Comparison of ENCODE assay signal across 7 cellular contexts in the genomic region with DNA sequence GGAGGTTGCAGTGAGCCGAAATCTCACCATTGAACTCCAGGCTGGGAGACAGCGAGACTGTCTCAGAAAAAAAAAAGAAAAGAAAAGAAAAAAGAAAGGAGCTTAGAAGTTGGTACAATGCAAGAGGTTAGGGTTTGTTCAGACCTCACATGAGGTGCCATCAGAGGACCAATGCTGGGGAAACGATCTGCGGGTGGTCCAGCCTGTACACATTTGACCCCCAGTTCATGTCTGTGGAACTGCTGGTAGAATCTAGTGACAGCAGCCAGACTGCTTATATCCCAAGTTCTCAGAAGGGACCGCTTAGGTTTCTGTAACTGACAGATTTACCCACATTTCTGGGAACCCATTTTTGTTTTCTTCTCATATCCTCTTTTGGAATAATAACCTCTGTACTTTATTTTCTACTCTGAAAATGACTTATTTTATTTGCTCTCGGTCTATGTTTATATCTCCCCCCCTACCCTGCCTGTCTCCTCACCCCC. TPM values are rescaled to one million over a fixed set of nuclear protein-coding genes. Genes with fewer than 3 reads are reported as not detected.
DNase-seq lines count a peak whose midpoint lies in the region; ATAC-seq and TF ChIP-seq lines count a peak whose summit lies in the region.

No MANE protein-coding gene starts in this region.

- H3K4me1 ChIP-seq in HCT116 (ENCODE audit: control insufficient read depth in 1 of 2, insufficient read depth in 2 of 2, low read length in 2 of 2) (peaks cover 37 to 57% of the 10 kb centered on the region in 2 experiments), spleen (peaks cover 36 to 88% (median 62%) of the 10 kb centered on the region in 6 donors)

- POLR2A ChIA-PET in HCT116 (lab: Charles Lee): interaction anchor here (0.7 to 1.7 kb wide), 6 partner anchors 9 to 64 kb away, joined by 3 to 6 read pairs (median 4); partner anchors contain the start of genes DHX16, MDC1, MRPS18B and NRM

- TF ChIP-seq RAD21 in HCT116 (IDR thresholded peaks at IDR 0.05; ENCODE audit: low read depth): no peak

- WGBS in spleen, 5 donors: 20 to 36% (median 28%) methylated on average over 6 of the region's 6 CpGs

- no peak overlapping the region for H2AFZ ChIP-seq in HCT116 (ENCODE audit: low read depth, low read length, poor library complexity, severe bottlenecking)

- no peaks in the 10 kb centered on the region for H4K20me1 ChIP-seq in HCT116 (ENCODE audit: insufficient read depth)

- peaks cover 3 to 14% of the 10 kb centered on the region in 2 experiments; a peak in 3 of 4 replicates for H3K36me3 ChIP-seq in HCT116 (ENCODE audit: control insufficient read depth in 1 of 2, insufficient read depth in 2 of 2, low read length in 2 of 2)
- peaks cover 79% of the 10 kb centered on the region for H3K36me3 ChIP-seq in WERI-Rb-1
- peaks cover 2 to 61% (median 44%) of the 10 kb centered on the region in 6 donors for H3K36me3 ChIP-seq in spleen

- TF ChIP-seq POLR2A in HCT116 (IDR thresholded peaks at IDR 0.05; ENCODE audit: borderline replicate concordance, extremely low read depth, insufficient read depth, insufficient read length): no peak
- TF ChIP-seq POLR2A in spleen (IDR thresholded peaks at IDR 0.05): no peak

- no peak for TF ChIP-seq CTCF in HCT116 (IDR thresholded peaks at IDR 0.05 in 2 of 3, conservative IDR thresholded peaks at IDR 0.05 in 1 of 3; ENCODE audit: borderline replicate concordance in 1 of 3, insufficient read depth in 1 of 3, low read depth in 2 of 3, low read length in 2 of 3)
- no peak for TF ChIP-seq CTCF in WERI-Rb-1 (IDR thresholded peaks at IDR 0.05; ENCODE audit: low read depth, low read length)
- TF ChIP-seq CTCF in fibroblast of mammary gland (conservative IDR thresholded peaks at IDR 0.05; ENCODE audit: control insufficient read depth, insufficient read depth, low read depth, low read length): no peak
- TF ChIP-seq CTCF in spleen (IDR thresholded peaks at IDR 0.05 in 8 of 11, conservative IDR thresholded peaks at IDR 0.05 in 3 of 11): no peak

- peak overlapping the region; percentile 66; the same call in 1 of the 2 replicates for H3K9ac ChIP-seq in HCT116 (ENCODE audit: low read length)

- intact Hi-C loops in HCT116 (cut with micrococcal nuclease) (no loop called here), spleen (cut with DNase I; ENCODE audit: low total_unique reads) (loop anchor here (2.0 kb wide), 1 partner anchor 39 kb away; the partner anchor contains the start of gene TUBB), sciatic nerve (cut with DNase I) (no loop called here)

- peaks cover 58% of the 10 kb centered on the region for H3K79me2 ChIP-seq in HCT116 (ENCODE audit: insufficient read depth, low read length)

- H3K4me3 ChIP-seq in HCT116 (replicated peaks in 1 of 2; ENCODE audit: low read depth in 1 of 2, low read length in 2 of 2) (no peak overlapping the region; a peak in 1 of 4 replicates), WERI-Rb-1 (ENCODE audit: low read depth, low read length) (no peak overlapping the region), fibroblast of mammary gland (ENCODE audit: control insufficient read depth, low read depth, low read length) (peak overlapping the region; percentile 92), spleen (peak overlapping the region; percentile 43 to 99 (median 95))

- BruUV-seq in HCT116 (replicated peaks; lab: Mats Ljungman, UMichigan): no TSS peak

- H3K4me2 ChIP-seq in HCT116 (ENCODE audit: low read length): peak overlapping the region; percentile 98

- ATAC-seq in HCT116 (no peak), sciatic nerve (no peak)

- RAD21 ChIA-PET in HCT116 (lab: Charles Lee; ENCODE audit: low non-redundant PET in 1 of 2, low total read pairs in 2 of 2, uncharacterized antibody in 2 of 2, unreplicated experiment in 2 of 2): interaction anchor here (0.6 to 1.2 kb wide), 3 partner anchors 25 to 69 kb away, joined by 3 to 4 read pairs (median 3); no protein-coding TSS in a partner anchor

- H3K9me3 ChIP-seq in HCT116 (ENCODE audit: control insufficient read depth in 1 of 2, insufficient read depth in 1 of 2, low read depth in 1 of 2, low read length in 2 of 2) (no peaks in the 10 kb centered on the region), WERI-Rb-1 (ENCODE audit: severe bottlenecking) (no peaks in the 10 kb centered on the region), spleen (no peaks in the 10 kb centered on the region)

- H3K27me3 ChIP-seq in HCT116 (ENCODE audit: insufficient read depth, low read length): no peaks in the 10 kb centered on the region
- H3K27me3 ChIP-seq in WERI-Rb-1 (ENCODE audit: insufficient read depth, low read depth, severe bottlenecking): no peaks in the 10 kb centered on the region
- H3K27me3 ChIP-seq in spleen (replicated peaks in 1 of 7): no peaks in the 10 kb centered on the region

- H3K27ac ChIP-seq in HCT116 (ENCODE audit: low read depth, low read length) (peak overlapping the region; percentile 85), WERI-Rb-1 (peak overlapping the region; percentile 90), spleen (peak overlapping the region; percentile 93 to 100 (median 98))

- CTCF ChIA-PET in HCT116 (lab: Charles Lee): interaction anchor here (0.9 to 3.9 kb wide), 6 partner anchors 9 to 406 kb away, joined by 3 to 45 read pairs (median 4); partner anchors contain the start of genes DHX16, MDC1 and TUBB

- no peak for DNase-seq in HCT116 (ENCODE audit: low read depth, low spot score)
- DNase-seq in WERI-Rb-1: no peak
- DNase-seq in fibroblast of mammary gland (ENCODE audit: low read depth): no peak
- peak; percentile 53 for DNase-seq in spleen
- no peak for DNase-seq in sciatic nerve (ENCODE audit: low spot score)
- no peak for DNase-seq in kidney glomerular epithelial cell (lab: John Stamatoyannopoulos, UW)
- no peak for DNase-seq in epidermal melanocyte (ENCODE audit: insufficient read length, low spot score)

- H3K9me2 ChIP-seq in HCT116 (ENCODE audit: insufficient read depth): no peaks in the 10 kb centered on the region

TF ChIP-seq in HCT116, 20 proteins besides CTCF, POLR2A, EP300 and RAD21:
- no peak for TF ChIP-seq EZH2phosphoT487 (IDR thresholded peaks at IDR 0.05; ENCODE audit: borderline replicate concordance)
- TF ChIP-seq SIN3A (IDR thresholded peaks at IDR 0.05; ENCODE audit: low read depth): no peak

RNA-seq across cellular contexts. Expression of gene PPP1R18, which starts 4.7 kb away (rescaled TPM):
- total RNA-seq in HCT116 (2021; ENCODE audit: unreplicated experiment): 33.6 TPM
- 30.7 and 36.9 TPM in 2 replicates for polyA plus RNA-seq in HCT116 (2012)
- total RNA-seq in spleen: 100 to 1,000 TPM; 128 to 187 (median 150) TPM
- polyA plus RNA-seq in spleen: 100 to 1,000 TPM; 153 to 188 (median 186) TPM
- 93.0 TPM for total RNA-seq in sciatic nerve

RNA-seq across cellular contexts. Expression of gene DHX16, which starts 8.9 kb away (rescaled TPM):
- total RNA-seq in HCT116 (2021; ENCODE audit: unreplicated experiment) (46.0 TPM), spleen (10 to 100 TPM; 30.0 to 39.6 (median 35.4) TPM), sciatic nerve (25.2 TPM)
- 52.5 and 53.1 TPM in 2 replicates for polyA plus RNA-seq in HCT116 (2012)
- polyA plus RNA-seq in spleen: 10 to 100 TPM; 21.7 to 39.7 (median 33.8) TPM

RNA-seq across cellular contexts. Expression of gene NRM, which starts 9.0 kb away (rescaled TPM):
- total RNA-seq in HCT116 (2021; ENCODE audit: unreplicated experiment): 13.6 TPM
- 13.3 and 18.6 TPM in 2 replicates for polyA plus RNA-seq in HCT116 (2012)
- total RNA-seq in spleen: 10 to 100 TPM in 6 of 7 donors, 1 to 10 TPM in 1; 9.8 to 13.8 (median 11.0) TPM
- polyA plus RNA-seq in spleen: 10 to 100 TPM; 14.1 to 19.6 (median 17.7) TPM
- total RNA-seq in sciatic nerve: 11.0 TPM

RNA-seq across cellular contexts. Expression of gene C6orf136, which starts 34.8 kb away (rescaled TPM):
- total RNA-seq in HCT116 (2021; ENCODE audit: unreplicated experiment) (34.8 TPM), spleen (10 to 100 TPM; 15.4 to 24.2 (median 17.8) TPM), sciatic nerve (17.0 TPM)
- 26.5 and 27.6 TPM in 2 replicates for polyA plus RNA-seq in HCT116 (2012)
- 10 to 100 TPM; 12.1 to 28.0 (median 22.1) TPM for polyA plus RNA-seq in spleen

RNA-seq across cellular contexts. Expression of gene MDC1, which starts 35.3 kb away (rescaled TPM):
- total RNA-seq in HCT116 (2021; ENCODE audit: unreplicated experiment) (75.8 TPM), spleen (10 to 100 TPM; 20.8 to 47.7 (median 39.0) TPM), sciatic nerve (43.2 TPM)
- 55.7 and 59.3 TPM in 2 replicates for polyA plus RNA-seq in HCT116 (2012)
- 10 to 100 TPM in 2 of 3 donors, 1 to 10 TPM in 1; 7.8 to 18.2 (median 16.5) TPM for polyA plus RNA-seq in spleen

Comparison
In these comparisons a context has a peak if more than half of its experiments do, and no peak if none do; other contexts are left out.
1. H3K4me3 ChIP-seq: peak in fibroblast of mammary gland (single experiment) and spleen (8 of 8); none in HCT116 (0 of 2) and WERI-Rb-1 (single experiment).
2. Peak in every context shown above with its lines, with median percentiles within 50 percentile points of each other: H3K27ac ChIP-seq.